8 cellular contexts compared by ENCODE assay signal in genomic region chr21:46667735-46668380, GRCh38. TPM values are rescaled to one million over a fixed set of nuclear protein-coding genes. Genes with fewer than 3 reads are reported as not detected.
A peak's percentile ranks its signal among the peaks of the same experiment; 100 is the strongest.
DNase-seq lines count a peak whose midpoint lies in the region; ATAC-seq and TF ChIP-seq lines count a peak whose summit lies in the region.

No MANE protein-coding gene starts in this region.

- H3K9me2 ChIP-seq in OCI-LY7 (ENCODE audit: insufficient read depth, low read length) = no peaks in the 10 kb centered on the region

- H4K8ac ChIP-seq in mesenchymal stem cell (ENCODE audit: low read length) = peak overlapping the region; percentile 12

- H3K23ac ChIP-seq in mesenchymal stem cell (ENCODE audit: low read length in 2 of 2) = no peak overlapping the region

- no peak overlapping the region for H2BK120ac ChIP-seq in mesenchymal stem cell (ENCODE audit: low read depth, low read length)

- under 1% methylated on average over 55 of the region's 55 CpGs for WGBS in mesenchymal stem cell
- whole genome bisulfite sequencing in aorta, 2 donors = 3% methylated on average over 55 of the region's 55 CpGs

- BruUV-seq in OCI-LY7 (replicated peaks; lab: Mats Ljungman, UMichigan) = no TSS peak

- no peak overlapping the region for H2AK5ac ChIP-seq in mesenchymal stem cell (ENCODE audit: low read length, severe bottlenecking)

- no peaks in the 10 kb centered on the region for H3K9me3 ChIP-seq in OCI-LY7 (ENCODE audit: low read length)
- no peaks in the 10 kb centered on the region for H3K9me3 ChIP-seq in mesenchymal stem cell (ENCODE audit: control insufficient read depth, low read length)
- H3K9me3 ChIP-seq in aorta (ENCODE audit: control insufficient read depth, low read length) = no peaks in the 10 kb centered on the region

- H3K36me3 ChIP-seq in OCI-LY7 (ENCODE audit: insufficient read depth, low read length) (no peaks in the 10 kb centered on the region), mesenchymal stem cell (ENCODE audit: control insufficient read depth in 1 of 2, insufficient read depth in 2 of 2, low read depth in 1 of 2, low read length in 2 of 2) (peaks cover 21 to 27% of the 10 kb centered on the region in 2 experiments), aorta (ENCODE audit: control insufficient read depth in 1 of 2, insufficient read depth in 2 of 2, low read length in 1 of 2) (peaks cover 0 to 5% of the 10 kb centered on the region in 2 donors)

- in situ Hi-C loops in GM13977 (cut with MboI; ENCODE audit: low pct_unique_long_range_greater_than_20kb, low sequenced_read_pairs, unreplicated experiment) = no loop called here

- peaks cover 3 to 27% of the 10 kb centered on the region in 2 experiments for H3K27me3 ChIP-seq in mesenchymal stem cell (ENCODE audit: control insufficient read depth in 1 of 2, insufficient read depth in 1 of 2, low read length in 2 of 2)
- no peaks in the 10 kb centered on the region for H3K27me3 ChIP-seq in aorta (ENCODE audit: control insufficient read depth in 1 of 2, insufficient read depth in 2 of 2, low read length in 1 of 2)

- no peak overlapping the region for H3K27ac ChIP-seq in OCI-LY7 (ENCODE audit: low read depth, low read length, poor library complexity, severe bottlenecking)
- peak overlapping the region; percentile 13 for H3K27ac ChIP-seq in mesenchymal stem cell (ENCODE audit: low read length, poor library complexity, severe bottlenecking)
- no peak overlapping the region for H3K27ac ChIP-seq in aorta (ENCODE audit: low read depth in 1 of 2, low read length in 2 of 2)

- H3K4me3 ChIP-seq in AG10803 (ENCODE audit: low read length) (peak overlapping the region; percentile 62), OCI-LY7 (ENCODE audit: low read depth, low read length, poor library complexity, severe bottlenecking) (no peak overlapping the region), mesenchymal stem cell (ENCODE audit: insufficient read depth in 1 of 2, low read depth in 1 of 2, low read length in 2 of 2) (peak overlapping the region; percentile 67 to 76), aorta (ENCODE audit: low read length in 2 of 2) (peak overlapping the region in 1 of 2 donors; percentile 22)

- intact Hi-C loops in OCI-LY7 (cut with micrococcal nuclease; ENCODE audit: unreplicated experiment) = no loop called here
- intact Hi-C loops in aorta (cut with DNase I) = no loop called here

- no peaks in the 10 kb centered on the region for H4K20me1 ChIP-seq in OCI-LY7 (ENCODE audit: insufficient read depth, low read length)

- CTCF ChIA-PET in OCI-LY7 (lab: Charles Lee; ENCODE audit: unreplicated experiment) = no interaction called here

- no peak overlapping the region for H3K4ac ChIP-seq in mesenchymal stem cell (ENCODE audit: low read depth in 1 of 2, low read length in 2 of 2)

- DNase-seq in AG10803 (ENCODE audit: low read depth) (peak; percentile 39), GM13977 (ENCODE audit: low spot score) (peak; percentile 71), OCI-LY7 (ENCODE audit: low spot score) (no peak), dedifferentiated amniotic fluid mesenchymal stem cell (ENCODE audit: extremely low spot score) (peak; percentile 16), mesenchymal stem cell (peak; percentile 62), aorta (peak in 1 of 2 donors; percentile 79), activated gamma-delta T cell treated with Interleukin-2 at 50 U/mL for 16 hours (no peak)

- H3K4me1 ChIP-seq in OCI-LY7 (ENCODE audit: insufficient read depth, low read length, poor library complexity, severe bottlenecking) = no peaks in the 10 kb centered on the region
- H3K4me1 ChIP-seq in mesenchymal stem cell (ENCODE audit: control insufficient read depth, insufficient read depth, low read depth, low read length) = peaks cover 11% of the 10 kb centered on the region
- no peaks in the 10 kb centered on the region for H3K4me1 ChIP-seq in aorta (ENCODE audit: control insufficient read depth in 1 of 2, insufficient read depth in 2 of 2, low read length in 2 of 2)

- H2BK5ac ChIP-seq in mesenchymal stem cell (ENCODE audit: low read depth, low read length, poor library complexity, severe bottlenecking) = no peak overlapping the region

- H2AFZ ChIP-seq in OCI-LY7 (ENCODE audit: low read length) = no peak overlapping the region
- peak overlapping the region; percentile 67 for H2AFZ ChIP-seq in mesenchymal stem cell (ENCODE audit: low read depth, low read length)

- ATAC-seq in aorta (ENCODE audit: low FRiP score) = peak; percentile 59
- no peak for ATAC-seq in HG03442 (IDR thresholded peaks at IDR 0.05; ENCODE audit: unreplicated experiment)

- no peak overlapping the region for H4K91ac ChIP-seq in mesenchymal stem cell (ENCODE audit: low read length)

- H2BK15ac ChIP-seq in mesenchymal stem cell (ENCODE audit: low read depth, poor library complexity, severe bottlenecking) = no peak overlapping the region

- TF ChIP-seq CTCF in AG10803 (conservative IDR thresholded peaks at IDR 0.05; ENCODE audit: low read length) (no peak), GM13977 (IDR thresholded peaks at IDR 0.05; ENCODE audit: extremely low read depth, insufficient read depth, missing control alignments) (no peak), OCI-LY7 (conservative IDR thresholded peaks at IDR 0.05; ENCODE audit: low read length) (no peak)

- POLR2A ChIA-PET in OCI-LY7 (lab: Charles Lee) = no interaction called here

- H3K79me2 ChIP-seq in OCI-LY7 (ENCODE audit: insufficient read depth, low read depth, low read length) = no peaks in the 10 kb centered on the region

- H3K14ac ChIP-seq in mesenchymal stem cell (ENCODE audit: low read length in 2 of 2) = no peak overlapping the region

- peak overlapping the region; percentile 73 for H3K9ac ChIP-seq in mesenchymal stem cell (ENCODE audit: low read length)

- no peak overlapping the region for H2BK12ac ChIP-seq in mesenchymal stem cell (ENCODE audit: low read length in 2 of 2)

- H3K4me2 ChIP-seq in OCI-LY7 (ENCODE audit: low read length) = peak overlapping the region; percentile 10; the same call in 1 of the 2 replicates
- H3K4me2 ChIP-seq in mesenchymal stem cell (ENCODE audit: low read length, poor library complexity, severe bottlenecking) = peak overlapping the region; percentile 69

- no peaks in the 10 kb centered on the region for H3K79me1 ChIP-seq in mesenchymal stem cell (replicated peaks; ENCODE audit: low read length, poor library complexity, severe bottlenecking)

- H3K18ac ChIP-seq in mesenchymal stem cell (ENCODE audit: low read depth in 1 of 2, low read length in 2 of 2) = no peak overlapping the region

RNA-seq across cellular contexts. Expression of gene PRMT2, which starts 32.4 kb away (rescaled TPM):
- 30.5 and 46.4 TPM in 2 replicates for total RNA-seq in OCI-LY7 (2014; rRNA removed; shearing (Covaris generic))
- total RNA-seq in OCI-LY7 (2022) = 32.8 and 34.3 TPM in 2 replicates
- 52.5 TPM for polyA plus RNA-seq in mesenchymal stem cell (2013, experiment 1 of 2)
- polyA plus RNA-seq in mesenchymal stem cell (2013, experiment 2 of 2) = 50.4 TPM
- 100 to 1,000 TPM; 118 to 139 TPM for total RNA-seq in aorta
- 100 to 1,000 TPM; 134 to 140 TPM for polyA plus RNA-seq in aorta

Comparison
In these comparisons a context has a peak if more than half of its experiments do, and no peak if none do; other contexts are left out.
1. DNase-seq: peak in AG10803 (single experiment), GM13977 (single experiment), dedifferentiated amniotic fluid mesenchymal stem cell (single experiment) and mesenchymal stem cell (single experiment); none in OCI-LY7 (single experiment) and activated gamma-delta T cell treated with Interleukin-2 at 50 U/mL for 16 hours (single experiment).